In the genomic region with DNA sequence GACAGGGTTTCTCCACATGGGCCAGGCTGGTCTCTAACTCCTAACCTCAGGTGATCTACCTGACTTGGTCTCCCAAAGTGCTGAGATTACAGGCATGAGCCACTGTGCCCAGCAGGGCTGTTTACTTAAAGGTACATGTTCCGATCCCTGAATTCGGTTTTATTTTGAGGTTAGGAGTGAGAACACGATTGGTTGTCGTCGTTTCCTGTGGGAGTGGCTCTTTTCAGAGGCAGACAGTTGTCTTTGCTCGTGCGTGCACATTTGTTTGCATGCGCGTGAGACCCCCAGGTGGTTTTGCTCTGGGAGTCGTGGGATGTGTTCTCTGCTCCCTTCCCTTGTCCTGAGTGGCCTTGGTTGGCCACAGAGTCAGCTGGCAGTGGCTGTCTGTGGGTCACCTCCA, we compare ENCODE assay signal across 18 cellular contexts.
A peak's percentile ranks its signal among the peaks of the same experiment; 100 is the strongest.
DNase-seq lines count a peak whose midpoint lies in the region; ATAC-seq lines count a peak whose summit lies in the region.
"Had no signal": no experiment of that assay in that cellular context is flagged by ENCODE, and none has a peak within 500 bp of the region (broad histone marks: within the 10 kb centered on the region; RNA-seq: fewer than 3 reads in every experiment).

No MANE protein-coding gene starts in this region.

- H3K4me1 Mint-ChIP-seq in T-helper 2 cell treated with Interferon-gamma antibody and Interleukin-4, amounts not matched to agents 5 μg/mL and 100 μg/mL, for 36 hours (ENCODE audit: low read depth), result peaks cover 40% of the 10 kb centered on the region
- peaks cover 36% of the 10 kb centered on the region for H3K4me1 Mint-ChIP-seq in central memory CD8-positive, alpha-beta T cell

- H3K36me3 Mint-ChIP-seq in T-helper 2 cell treated with Interferon-gamma antibody and Interleukin-4, amounts not matched to agents 5 μg/mL and 100 μg/mL, for 36 hours (ENCODE audit: low read depth), result peaks cover 13% of the 10 kb centered on the region
- H3K36me3 Mint-ChIP-seq in central memory CD8-positive, alpha-beta T cell (ENCODE audit: insufficient read depth), result peaks cover 14% of the 10 kb centered on the region
- H3K36me3 Mint-ChIP-seq: natural killer cell treated with Interleukin-12 subunit alpha and Interleukin-12 subunit beta and Interleukin-15 and Interleukin-18, amount 100 ng/mL, for 72 hours had no signal

- peak overlapping the region; percentile 59 for H3K4me3 Mint-ChIP-seq in T-helper 2 cell treated with Interferon-gamma antibody and Interleukin-4, amounts not matched to agents 5 μg/mL and 100 μg/mL, for 36 hours
- H3K4me3 Mint-ChIP-seq in central memory CD8-positive, alpha-beta T cell, result peak overlapping the region; percentile 44
- H3K4me3 Mint-ChIP-seq: natural killer cell treated with Interleukin-12 subunit alpha and Interleukin-12 subunit beta and Interleukin-15 and Interleukin-18, amount 100 ng/mL, for 72 hours had no signal

- no peak for ATAC-seq in central memory CD8-positive, alpha-beta T cell (replicated peaks; ENCODE audit: extremely low read depth, poor library complexity, severe bottlenecking)
- ATAC-seq in GM19023 (IDR thresholded peaks at IDR 0.05; ENCODE audit: unreplicated experiment), result no peak
- ATAC-seq in HG03280 (IDR thresholded peaks at IDR 0.05; ENCODE audit: unreplicated experiment), result no peak
- ATAC-seq: body of pancreas; natural killer cell treated with Interleukin-12 subunit alpha and Interleukin-12 subunit beta and Interleukin-15 and Interleukin-18, amount 100 ng/mL, for 72 hours; sciatic nerve had no signal

- H3K9me3 Mint-ChIP-seq in T-helper 2 cell treated with Interferon-gamma antibody and Interleukin-4, amounts not matched to agents 5 μg/mL and 100 μg/mL, for 36 hours, result no peaks in the 10 kb centered on the region
- no peaks in the 10 kb centered on the region for H3K9me3 Mint-ChIP-seq in central memory CD8-positive, alpha-beta T cell
- H3K9me3 Mint-ChIP-seq: natural killer cell treated with Interleukin-12 subunit alpha and Interleukin-12 subunit beta and Interleukin-15 and Interleukin-18, amount 100 ng/mL, for 72 hours had no signal

- no peaks in the 10 kb centered on the region for H3K27me3 Mint-ChIP-seq in T-helper 2 cell treated with Interferon-gamma antibody and Interleukin-4, amounts not matched to agents 5 μg/mL and 100 μg/mL, for 36 hours (ENCODE audit: low read depth)
- no peaks in the 10 kb centered on the region for H3K27me3 Mint-ChIP-seq in central memory CD8-positive, alpha-beta T cell
- H3K27me3 Mint-ChIP-seq: natural killer cell treated with Interleukin-12 subunit alpha and Interleukin-12 subunit beta and Interleukin-15 and Interleukin-18, amount 100 ng/mL, for 72 hours had no signal

- peak in 4 of 6 experiments; percentile 32 to 60 (median 50) for DNase-seq in stimulated activated naive CD4-positive, alpha-beta T cell (lab: John Stamatoyannopoulos, UW)
- DNase-seq in stimulated activated naive CD4-positive, alpha-beta T cell treated with Interleukin-2 at 50 U/mL for 16 hours (lab: John Stamatoyannopoulos, UW), result no peak
- DNase-seq in T-helper 2 cell treated with Interferon-gamma antibody and Interleukin-4, amounts not matched to agents 5 μg/mL and 100 μg/mL, for 36 hours (ENCODE audit: low spot score), result no peak
- DNase-seq in central memory CD8-positive, alpha-beta T cell (ENCODE audit: low spot score in 2 of 2), result no peak
- no peak for DNase-seq in effector CD8-positive, alpha-beta T cell (lab: John Stamatoyannopoulos, UW)
- DNase-seq: activated naive CD4-positive, alpha-beta T cell treated with anti-CD3 and anti-CD28 coated beads, Interleukin-2, amount 50 U/mL, for 16 hours; body of pancreas; colonic mucosa; EL; head of caudate nucleus; Kasumi-1; NCI-H1092 treated with DMSO at 0.1 percent for 48 hours; NCI-H2029 treated with DMSO at 0.1 percent for 48 hours; NCI-H446 had no signal

- peak overlapping the region; percentile 63 for H3K27ac Mint-ChIP-seq in T-helper 2 cell treated with Interferon-gamma antibody and Interleukin-4, amounts not matched to agents 5 μg/mL and 100 μg/mL, for 36 hours
- H3K27ac Mint-ChIP-seq in central memory CD8-positive, alpha-beta T cell (ENCODE audit: low read depth), result peak overlapping the region; percentile 29
- H3K27ac Mint-ChIP-seq: natural killer cell treated with Interleukin-12 subunit alpha and Interleukin-12 subunit beta and Interleukin-15 and Interleukin-18, amount 100 ng/mL, for 72 hours had no signal

Comparison
In these comparisons a context has a peak if more than half of its experiments do, and no peak if none do; other contexts are left out.
1. DNase-seq: peak in stimulated activated naive CD4-positive, alpha-beta T cell (4 of 6); none in stimulated activated naive CD4-positive, alpha-beta T cell treated with Interleukin-2 at 50 U/mL for 16 hours (single experiment), T-helper 2 cell treated with Interferon-gamma antibody and Interleukin-4, amounts not matched to agents 5 μg/mL and 100 μg/mL, for 36 hours (single experiment), central memory CD8-positive, alpha-beta T cell (0 of 2) and effector CD8-positive, alpha-beta T cell (single experiment).